18 cellular contexts compared by ENCODE assay signal in genomic region chr14:67680941-67681340, GRCh38. TPM values are rescaled to one million over a fixed set of nuclear protein-coding genes. Genes with fewer than 3 reads are reported as not detected.
A peak's percentile ranks its signal among the peaks of the same experiment; 100 is the strongest.
DNase-seq lines count a peak whose midpoint lies in the region; ATAC-seq and TF ChIP-seq lines count a peak whose summit lies in the region.
"Had no signal": no experiment of that assay in that cellular context is flagged by ENCODE, and none has a peak within 500 bp of the region (broad histone marks: within the 10 kb centered on the region; RNA-seq: fewer than 3 reads in every experiment).

No MANE protein-coding gene starts in this region.

- peaks cover 56% of the 10 kb centered on the region for H3F3A ChIP-seq in PC-9 (ENCODE audit: insufficient read depth, low read depth)

- H3K4me3 Mint-ChIP-seq in stimulated activated naive CD8-positive, alpha-beta T cell treated with anti-CD3 and anti-CD28 coated beads, Interleukin-15, amount 100 ng/mL, for 72 hours = no peak overlapping the region

- DNase-seq in stimulated activated naive CD8-positive, alpha-beta T cell treated with anti-CD3 and anti-CD28 coated beads, Interleukin-15, amount 100 ng/mL, for 72 hours = no peak
- no peak for DNase-seq in stimulated activated naive CD8-positive, alpha-beta T cell treated with anti-CD3 and anti-CD28 coated beads, Interleukin-15, Interleukin-2, amounts not matched to agents 100 U/mL and 50 U/mL, for 24 hours
- no peak for DNase-seq in PC-9
- no peak for DNase-seq in epithelial cell of prostate (ENCODE audit: low read depth, low spot score)
- DNase-seq in medulla oblongata (ENCODE audit: extremely low spot score) = no peak
- DNase-seq in stimulated activated CD4-positive, alpha-beta T cell treated with anti-CD3 and anti-CD28 coated beads, Interleukin-15, amount 100 ng/mL, for 24 hours = no peak
- DNase-seq: activated CD4-positive, CD25-positive, alpha-beta regulatory T cell treated with anti-CD3 and anti-CD28 coated beads, Interleukin-2, amount 50 U/mL, for 72 hours; activated effector memory CD4-positive, alpha-beta T cell treated with anti-CD3 and anti-CD28 coated beads, Interleukin-2, amount 50 U/mL, for 16 hours; EL; islet precursor cell; KG1; NCI-H2029; NCI-H69; stimulated activated CD4-positive, alpha-beta T cell treated with anti-CD3 and anti-CD28 coated beads, Interleukin-1b, Interleukin-23, amount 100 ng/mL, for 48 hours had no signal

- no peak overlapping the region for H3K4me3 ChIP-seq in PC-9
- H3K4me3 ChIP-seq: breast epithelium, gastroesophageal sphincter had no signal

- peaks cover 4% of the 10 kb centered on the region for H4K20me1 ChIP-seq in PC-9 (ENCODE audit: insufficient read depth)

- no peaks in the 10 kb centered on the region for H3K9me3 ChIP-seq in PC-9 (ENCODE audit: insufficient read depth, low read depth)
- H3K9me3 ChIP-seq: breast epithelium, gastroesophageal sphincter had no signal

- no peaks in the 10 kb centered on the region for H3K27me3 Mint-ChIP-seq in stimulated activated naive CD8-positive, alpha-beta T cell treated with anti-CD3 and anti-CD28 coated beads, Interleukin-15, amount 100 ng/mL, for 72 hours

- H3K9me3 Mint-ChIP-seq in stimulated activated naive CD8-positive, alpha-beta T cell treated with anti-CD3 and anti-CD28 coated beads, Interleukin-15, amount 100 ng/mL, for 72 hours = no peaks in the 10 kb centered on the region

- H2AFZ ChIP-seq in PC-9 = no peak overlapping the region

- intact Hi-C loops in PC-9 (cut with micrococcal nuclease; ENCODE audit: unreplicated experiment) = no loop called here

- ATAC-seq in stimulated activated naive CD8-positive, alpha-beta T cell treated with anti-CD3 and anti-CD28 coated beads, Interleukin-15, amount 100 ng/mL, for 72 hours = no peak
- ATAC-seq in stimulated activated naive CD8-positive, alpha-beta T cell treated with anti-CD3 and anti-CD28 coated beads, Interleukin-15, Interleukin-2, amounts not matched to agents 100 U/mL and 50 U/mL, for 24 hours = no peak
- ATAC-seq in GM18517 (IDR thresholded peaks at IDR 0.05; ENCODE audit: unreplicated experiment) = no peak
- ATAC-seq in GM19395 (IDR thresholded peaks at IDR 0.05; ENCODE audit: unreplicated experiment) = no peak
- ATAC-seq: gastroesophageal sphincter had no signal

- H3K4me1 ChIP-seq in PC-9 (replicated peaks; ENCODE audit: insufficient read depth) = peaks cover 27% of the 10 kb centered on the region
- H3K4me1 ChIP-seq: breast epithelium, gastroesophageal sphincter had no signal

- H3K79me2 ChIP-seq in PC-9 (ENCODE audit: low read depth) = peaks cover 22% of the 10 kb centered on the region; the same call in 1 of the 2 replicates

- CTCF ChIA-PET in PC-9 (lab: Charles Lee) = no interaction called here

- H3K27ac Mint-ChIP-seq in stimulated activated naive CD8-positive, alpha-beta T cell treated with anti-CD3 and anti-CD28 coated beads, Interleukin-15, amount 100 ng/mL, for 72 hours = peak overlapping the region; percentile 67 to 80

- POLR2A ChIA-PET in PC-9 (lab: Charles Lee; ENCODE audit: unreplicated experiment) = no interaction called here

- no TSS peak for BruUV-seq in PC-9 (replicated peaks; lab: Mats Ljungman, UMichigan)

- no peaks in the 10 kb centered on the region for H3K27me3 ChIP-seq in PC-9 (ENCODE audit: insufficient read depth, low read depth)
- H3K27me3 ChIP-seq: breast epithelium, gastroesophageal sphincter had no signal

- H3K36me3 ChIP-seq in PC-9 (ENCODE audit: low read depth) = peaks cover 64% of the 10 kb centered on the region
- H3K36me3 ChIP-seq: breast epithelium had no signal

- no peak for TF ChIP-seq CTCF in PC-9 (conservative IDR thresholded peaks at IDR 0.05)

- peak overlapping the region; percentile 34; the same call in 1 of the 2 replicates for H3K4me2 ChIP-seq in PC-9

- no peaks in the 10 kb centered on the region for H3K9me2 ChIP-seq in PC-9 (ENCODE audit: insufficient read depth)

- peak overlapping the region; percentile 57 for H3K27ac ChIP-seq in PC-9
- H3K27ac ChIP-seq in epithelial cell of prostate = peak overlapping the region; percentile 54
- H3K27ac ChIP-seq: breast epithelium, gastroesophageal sphincter had no signal

- H3K4me1 Mint-ChIP-seq in stimulated activated naive CD8-positive, alpha-beta T cell treated with anti-CD3 and anti-CD28 coated beads, Interleukin-15, amount 100 ng/mL, for 72 hours = peaks cover 36% of the 10 kb centered on the region

RNA-seq across cellular contexts. Expression of gene VTI1B, which starts 6.5 kb away (rescaled TPM):
- total RNA-seq in PC-9 (2021) = 131 and 148 TPM in 2 replicates

RNA-seq across cellular contexts. Expression of gene RDH11, which starts 14.6 kb away (rescaled TPM):
- total RNA-seq in PC-9 (2021) = 73.2 and 97.0 TPM in 2 replicates

RNA-seq across cellular contexts. Expression of gene RDH12, which starts 20.7 kb away (rescaled TPM):
- not detected in 2 replicates for total RNA-seq in PC-9 (2021)
- total RNA-seq: breast epithelium had no signal
